ENCODE assay signal across 17 cellular contexts in the genomic region with DNA sequence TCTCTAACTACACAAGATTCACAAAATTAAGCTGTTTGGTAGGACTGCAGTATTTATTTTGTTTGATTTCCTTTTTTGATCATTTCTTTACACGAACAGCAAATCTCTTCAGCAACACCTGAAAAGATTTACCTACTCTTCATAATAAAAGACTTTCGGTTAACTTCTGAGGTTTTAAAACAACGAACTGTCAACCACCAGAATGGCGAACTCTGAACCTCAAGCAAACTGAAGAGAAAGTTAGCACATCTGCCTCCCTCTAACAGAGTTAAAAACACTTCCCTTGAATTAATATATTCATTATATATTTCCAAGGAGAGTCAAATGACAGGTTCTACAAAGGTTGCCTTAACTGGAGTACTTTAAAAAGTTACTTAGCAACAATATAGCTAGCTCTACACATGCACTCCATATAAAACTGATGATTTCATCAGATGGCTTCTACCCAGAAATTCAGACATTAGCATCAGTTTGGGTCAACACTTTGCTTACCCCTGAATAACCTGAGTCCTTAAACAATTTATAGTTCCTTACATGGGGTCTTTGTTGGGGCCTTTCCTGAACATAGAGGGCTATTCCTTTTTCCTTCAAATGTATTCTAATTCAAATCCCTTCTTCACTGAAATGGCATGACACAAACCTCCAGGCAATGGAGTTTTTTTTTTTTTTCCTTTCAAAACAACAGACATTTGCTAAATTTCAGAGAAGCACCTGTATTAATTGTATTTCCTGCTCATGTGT.
"Had no signal": no experiment of that assay in that cellular context is flagged by ENCODE, and none has a peak within 500 bp of the region (broad histone marks: within the 10 kb centered on the region; RNA-seq: fewer than 3 reads in every experiment).

No MANE protein-coding gene starts in this region.

- FAIRE-seq: astrocyte, bronchial epithelial cell had no signal

- H3K9me3 ChIP-seq: heart left ventricle, right lobe of liver had no signal

- H3K27ac ChIP-seq: foreskin keratinocyte, heart left ventricle, right lobe of liver had no signal

- ATAC-seq: activated CD8-positive, alpha-beta memory T cell treated with anti-CD3 and anti-CD28 coated beads, Interleukin-2, amount 10 ng/mL, durations not matched to agents 7 days and 5 days; heart left ventricle; right lobe of liver; stimulated activated naive CD8-positive, alpha-beta T cell treated with anti-CD3 and anti-CD28 coated beads, Interleukin-15, Interleukin-2, amounts not matched to agents 100 U/mL and 50 U/mL, for 24 hours had no signal

- H3K36me3 ChIP-seq: heart left ventricle, right lobe of liver had no signal

- H3K4me1 ChIP-seq: foreskin keratinocyte, heart left ventricle, right lobe of liver had no signal

- H3K4me3 ChIP-seq: heart left ventricle, lung, right lobe of liver, smooth muscle cell had no signal

- H3K27me3 ChIP-seq: right lobe of liver had no signal

- DNase-seq: activated CD4-positive, alpha-beta memory T cell treated with anti-CD3 and anti-CD28 coated beads for 36 hours; activated CD8-positive, alpha-beta memory T cell treated with anti-CD3 and anti-CD28 coated beads, Interleukin-2, amount 10 ng/mL, durations not matched to agents 7 days and 5 days; activated effector memory CD4-positive, alpha-beta T cell treated with Interleukin-2 at 50 U/mL for 16 hours; activated naive CD4-positive, alpha-beta T cell treated with anti-CD3 and anti-CD28 coated beads, Interleukin-2, amount 50 U/mL, for 16 hours; activated T-cell treated with anti-CD3 and anti-CD28 coated beads, Interleukin-2, amount 50 U/mL, for 24 hours; effector memory CD4-positive, alpha-beta T cell; foreskin keratinocyte; heart left ventricle; nephron progenitor cell; right lobe of liver; stimulated activated CD4-positive, alpha-beta T cell treated with anti-CD3 and anti-CD28 coated beads, Interleukin-4, amount 100 ng/mL, for 4 hours; stimulated activated CD8-positive, alpha-beta memory T cell treated with anti-CD3 and anti-CD28 coated beads, Interleukin-4, amount 100 ng/mL, for 48 hours; stimulated activated naive CD8-positive, alpha-beta T cell treated with anti-CD3 and anti-CD28 coated beads, Interleukin-15, Interleukin-2, amounts not matched to agents 100 U/mL and 50 U/mL, for 24 hours had no signal
